Comparison of ENCODE assay signal across 12 cellular contexts in genomic region chr14:24364841-24365240, GRCh38. TPM values are rescaled to one million over a fixed set of nuclear protein-coding genes. Genes with fewer than 3 reads are reported as not detected.
A peak's percentile ranks its signal among the peaks of the same experiment; 100 is the strongest.
DNase-seq lines count a peak whose midpoint lies in the region; ATAC-seq and TF ChIP-seq lines count a peak whose summit lies in the region.
"Had no signal": no experiment of that assay in that cellular context is flagged by ENCODE, and none has a peak within 500 bp of the region (broad histone marks: within the 10 kb centered on the region; RNA-seq: fewer than 3 reads in every experiment).

No MANE protein-coding gene starts in this region.

- H2AFZ ChIP-seq in neural progenitor cell (replicated peaks) = no peak overlapping the region

- H3K4me1 ChIP-seq in neural progenitor cell (peaks cover 7% of the 10 kb centered on the region), vagina (peaks cover 40% of the 10 kb centered on the region)

- DNase-seq in activated naive CD8-positive, alpha-beta T cell treated with anti-CD3 and anti-CD28 coated beads for 36 hours = no peak
- DNase-seq in chondrocyte (ENCODE audit: low spot score) (no peak), neural progenitor cell (ENCODE audit: low spot score) (no peak), vagina (ENCODE audit: extremely low spot score in 2 of 2) (no peak), NCI-H1092 treated with DMSO at 0.1 percent for 48 hours (lab: John Stamatoyannopoulos, UW) (no peak)
- DNase-seq: dermis blood vessel endothelial cell, NCI-H446 had no signal

- peaks cover 26% of the 10 kb centered on the region for H3K27me3 Mint-ChIP-seq in activated naive CD8-positive, alpha-beta T cell
- peaks cover 61% of the 10 kb centered on the region for H3K27me3 Mint-ChIP-seq in activated naive CD8-positive, alpha-beta T cell treated with anti-CD3 and anti-CD28 coated beads for 36 hours
- H3K27me3 Mint-ChIP-seq in chondrocyte (ENCODE audit: low read depth) = no peaks in the 10 kb centered on the region
- peaks cover 8% of the 10 kb centered on the region for H3K27me3 Mint-ChIP-seq in neural progenitor cell (ENCODE audit: insufficient read depth, low read depth)

- H4K20me1 ChIP-seq in neural progenitor cell (ENCODE audit: low read depth) = no peaks in the 10 kb centered on the region

- H3K9ac ChIP-seq in neural progenitor cell = no peak overlapping the region

- no peak overlapping the region for H3K4me2 ChIP-seq in neural progenitor cell

- no peak for TF ChIP-seq POLR2A in vagina (IDR thresholded peaks at IDR 0.05)

- peaks cover 2% of the 10 kb centered on the region for H3K36me3 Mint-ChIP-seq in activated naive CD8-positive, alpha-beta T cell
- no peaks in the 10 kb centered on the region for H3K36me3 Mint-ChIP-seq in activated naive CD8-positive, alpha-beta T cell treated with anti-CD3 and anti-CD28 coated beads for 36 hours
- no peaks in the 10 kb centered on the region for H3K36me3 Mint-ChIP-seq in chondrocyte (ENCODE audit: low read depth)
- H3K36me3 Mint-ChIP-seq in neural progenitor cell = no peaks in the 10 kb centered on the region

- no peak overlapping the region for H3K4me3 ChIP-seq in neural progenitor cell
- no peak overlapping the region for H3K4me3 ChIP-seq in vagina

- TF ChIP-seq CTCF in chondrocyte (IDR thresholded peaks at IDR 0.05) = no peak
- TF ChIP-seq CTCF in neural progenitor cell (IDR thresholded peaks at IDR 0.05) = no peak
- TF ChIP-seq CTCF in vagina (IDR thresholded peaks at IDR 0.05) = no peak

- no peak overlapping the region for H3K4me3 Mint-ChIP-seq in activated naive CD8-positive, alpha-beta T cell
- H3K4me3 Mint-ChIP-seq in activated naive CD8-positive, alpha-beta T cell treated with anti-CD3 and anti-CD28 coated beads for 36 hours = no peak overlapping the region
- H3K4me3 Mint-ChIP-seq in chondrocyte (ENCODE audit: unreplicated experiment) (no peak overlapping the region), neural progenitor cell (peak overlapping the region; percentile 93)

- no peaks in the 10 kb centered on the region for H3K9me3 Mint-ChIP-seq in activated naive CD8-positive, alpha-beta T cell (ENCODE audit: low read depth)
- no peaks in the 10 kb centered on the region for H3K9me3 Mint-ChIP-seq in activated naive CD8-positive, alpha-beta T cell treated with anti-CD3 and anti-CD28 coated beads for 36 hours
- H3K9me3 Mint-ChIP-seq in chondrocyte (ENCODE audit: low read depth) (no peaks in the 10 kb centered on the region), neural progenitor cell (no peaks in the 10 kb centered on the region)
- H3K9me3 Mint-ChIP-seq: activated T-helper 2 cell treated with anti-CD3 and anti-CD28 coated beads, Interferon-gamma antibody, Interleukin-2, Interleukin-4, amounts not matched to agents 10 μg/mL and 5 μg/mL and 100 μg/mL, durations not matched to agents 14 hours and 24 hours and 36 hours had no signal

- H3K36me3 ChIP-seq in neural progenitor cell (no peaks in the 10 kb centered on the region), vagina (no peaks in the 10 kb centered on the region)

- peaks cover 3% of the 10 kb centered on the region for H3K79me2 ChIP-seq in neural progenitor cell (ENCODE audit: low read depth)

- ATAC-seq in GM21390 (IDR thresholded peaks at IDR 0.05; ENCODE audit: unreplicated experiment) (no peak), HG03159 (IDR thresholded peaks at IDR 0.05; ENCODE audit: unreplicated experiment) (no peak)

- no peaks in the 10 kb centered on the region for H3K9me3 ChIP-seq in neural progenitor cell (ENCODE audit: low read depth)
- H3K9me3 ChIP-seq in vagina = no peaks in the 10 kb centered on the region

- intact Hi-C loops in vagina (cut with DNase I) = no loop called here

- H3K27ac ChIP-seq in neural progenitor cell = no peak overlapping the region
- peak overlapping the region; percentile 98 for H3K27ac ChIP-seq in vagina

- peaks cover 36% of the 10 kb centered on the region for H3F3A ChIP-seq in neural progenitor cell (ENCODE audit: low read depth)

- peaks cover 24% of the 10 kb centered on the region for H3K4me1 Mint-ChIP-seq in activated naive CD8-positive, alpha-beta T cell (ENCODE audit: low read depth)
- peaks cover 27% of the 10 kb centered on the region for H3K4me1 Mint-ChIP-seq in activated naive CD8-positive, alpha-beta T cell treated with anti-CD3 and anti-CD28 coated beads for 36 hours
- H3K4me1 Mint-ChIP-seq in chondrocyte (ENCODE audit: low read depth) (peaks cover 25% of the 10 kb centered on the region), neural progenitor cell (peaks cover 13% of the 10 kb centered on the region)

- peak overlapping the region; percentile 1 for H3K27ac Mint-ChIP-seq in activated naive CD8-positive, alpha-beta T cell
- H3K27ac Mint-ChIP-seq in activated naive CD8-positive, alpha-beta T cell treated with anti-CD3 and anti-CD28 coated beads for 36 hours = no peak overlapping the region
- H3K27ac Mint-ChIP-seq in chondrocyte (ENCODE audit: unreplicated experiment) (peak overlapping the region; percentile 1), neural progenitor cell (no peak overlapping the region)
- H3K27ac Mint-ChIP-seq: activated T-helper 2 cell treated with anti-CD3 and anti-CD28 coated beads, Interferon-gamma antibody, Interleukin-2, Interleukin-4, amounts not matched to agents 10 μg/mL and 5 μg/mL and 100 μg/mL, durations not matched to agents 14 hours and 24 hours and 36 hours had no signal

- peaks cover 40% of the 10 kb centered on the region for H3K27me3 ChIP-seq in neural progenitor cell
- no peaks in the 10 kb centered on the region for H3K27me3 ChIP-seq in vagina

RNA-seq across cellular contexts. Expression of gene NFATC4, which starts 3.1 kb away (rescaled TPM):
- 1 to 10 TPM in 1 of 2 experiments, under 1 TPM in 1; 0.54 to 1.1 TPM for total RNA-seq in activated naive CD8-positive, alpha-beta T cell treated with anti-CD3 and anti-CD28 coated beads for 36 hours
- total RNA-seq in chondrocyte (93.4 to 99.2 TPM (median 97.7 TPM) in 3 replicates), neural progenitor cell (ENCODE audit: low replicate concordance) (38.2 and 95.3 TPM in 2 replicates), vagina (47.9 TPM)

RNA-seq across cellular contexts. Expression of gene RIPK3, which starts 25.1 kb away (rescaled TPM):
- total RNA-seq in activated naive CD8-positive, alpha-beta T cell treated with anti-CD3 and anti-CD28 coated beads for 36 hours = 1 to 10 TPM; 5.4 to 6.3 TPM
- total RNA-seq in chondrocyte (0.80 to 1.3 TPM (median 0.90 TPM) in 3 replicates), neural progenitor cell (ENCODE audit: low replicate concordance) (not detected in 2 replicates), vagina (10.1 TPM)
- total RNA-seq: LHCN-M2 had no signal

RNA-seq across cellular contexts. Expression of gene ADCY4, which starts 30.0 kb away (rescaled TPM):
- total RNA-seq in activated naive CD8-positive, alpha-beta T cell treated with anti-CD3 and anti-CD28 coated beads for 36 hours = 1 to 10 TPM in 1 of 2 experiments, under 1 TPM in 1; 0.70 to 1.0 TPM
- 1.5 to 5.2 TPM (median 3.3 TPM) in 3 replicates for total RNA-seq in chondrocyte
- total RNA-seq in neural progenitor cell (ENCODE audit: low replicate concordance) = not detected in 2 replicates
- total RNA-seq in vagina = 32.7 TPM

RNA-seq across cellular contexts. Expression of gene NYNRIN, which starts 34.0 kb away (rescaled TPM):
- total RNA-seq in activated naive CD8-positive, alpha-beta T cell treated with anti-CD3 and anti-CD28 coated beads for 36 hours = under 1 TPM; 0.08 to 0.10 TPM
- total RNA-seq in chondrocyte = 20.0 to 32.1 TPM (median 21.0 TPM) in 3 replicates
- 15.5 and 34.3 TPM in 2 replicates for total RNA-seq in neural progenitor cell (ENCODE audit: low replicate concordance)
- total RNA-seq in vagina = 14.7 TPM

RNA-seq across cellular contexts. Expression of gene LTB4R, which starts 53.5 kb away (rescaled TPM):
- total RNA-seq in activated naive CD8-positive, alpha-beta T cell treated with anti-CD3 and anti-CD28 coated beads for 36 hours = 10 to 100 TPM in 1 of 2 experiments, 1 to 10 TPM in 1; 9.3 to 10.3 TPM
- total RNA-seq in chondrocyte (6.1 to 12.0 TPM (median 7.3 TPM) in 3 replicates), neural progenitor cell (ENCODE audit: low replicate concordance) (1.9 and 4.6 TPM in 2 replicates), vagina (35.1 TPM)

Comparison
In these comparisons a context has a peak if more than half of its experiments do, and no peak if none do; other contexts are left out.
1. H3K27ac Mint-ChIP-seq: peak in activated naive CD8-positive, alpha-beta T cell (single experiment) and chondrocyte (single experiment); none in activated naive CD8-positive, alpha-beta T cell treated with anti-CD3 and anti-CD28 coated beads for 36 hours (single experiment) and neural progenitor cell (single experiment).
2. RNA of gene NFATC4, which starts 3.1 kb away (total RNA-seq): 93.4 to 99.2 TPM in chondrocyte, 47.9 TPM in vagina (single experiment) and 38.2 to 95.3 TPM in neural progenitor cell; 0.54 to 1.1 TPM in activated naive CD8-positive, alpha-beta T cell treated with anti-CD3 and anti-CD28 coated beads for 36 hours; every median in the first group is over 10 times any median in the second.